9 cellular contexts compared by ENCODE assay signal in the genomic region with DNA sequence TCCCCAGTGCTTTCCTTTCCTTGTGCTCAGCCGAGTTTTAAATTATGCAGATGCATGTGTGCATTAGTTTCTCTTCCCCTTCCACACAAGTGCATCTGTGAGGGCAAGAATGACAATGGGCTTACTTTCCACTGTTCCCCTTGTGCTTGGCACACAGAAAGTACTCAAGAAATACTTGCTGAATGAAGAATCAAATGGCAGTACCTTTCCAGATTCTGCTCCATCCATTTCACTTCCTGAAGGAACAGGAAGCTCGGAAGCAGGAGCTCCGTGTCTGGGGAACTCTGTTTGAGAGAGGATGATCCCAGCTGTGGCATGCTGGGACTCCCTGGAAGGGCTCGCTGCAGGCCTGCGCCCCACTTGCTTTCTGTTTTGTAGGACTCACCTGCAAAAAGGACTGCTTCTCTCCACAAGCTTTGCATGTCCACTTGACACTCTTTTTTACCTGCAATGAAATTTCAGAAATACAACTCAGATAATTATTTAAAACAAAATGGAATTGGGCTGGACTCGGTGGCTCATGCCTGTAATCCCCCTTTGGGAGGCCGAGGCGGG. TPM values are rescaled to one million over a fixed set of nuclear protein-coding genes. Genes with fewer than 3 reads are reported as not detected.
DNase-seq lines count a peak whose midpoint lies in the region; ATAC-seq and TF ChIP-seq lines count a peak whose summit lies in the region.
"Had no signal": no experiment of that assay in that cellular context is flagged by ENCODE, and none has a peak within 500 bp of the region (broad histone marks: within the 10 kb centered on the region; RNA-seq: fewer than 3 reads in every experiment).

No MANE protein-coding gene starts in this region.

- no peak overlapping the region for H3K4me3 ChIP-seq in adrenal gland

- no peak for TF ChIP-seq POLR2A in adrenal gland (IDR thresholded peaks at IDR 0.05)

- H3K4me1 Mint-ChIP-seq in memory B cell = peaks cover 21% of the 10 kb centered on the region

- H3K27me3 Mint-ChIP-seq in memory B cell = no peaks in the 10 kb centered on the region

- H3K4me1 ChIP-seq in adrenal gland (replicated peaks in 1 of 2) = no peaks in the 10 kb centered on the region
- H3K4me1 ChIP-seq: foreskin keratinocyte had no signal

- intact Hi-C loops in adrenal gland (cut with DNase I) = loop anchor here (2.0 to 10.0 kb wide), 2 partner anchors 16 to 48 kb away; a partner anchor contains a TSS

- peaks cover 14% of the 10 kb centered on the region for H3K36me3 Mint-ChIP-seq in memory B cell

- no peak overlapping the region for H3K27ac ChIP-seq in adrenal gland
- H3K27ac ChIP-seq: foreskin keratinocyte had no signal

- peak overlapping the region; percentile 89 for H3K27ac Mint-ChIP-seq in memory B cell

- no peaks in the 10 kb centered on the region for H3K27me3 ChIP-seq in adrenal gland
- H3K27me3 ChIP-seq: foreskin keratinocyte had no signal

- peak; percentile 75 for ATAC-seq in GM18907 (IDR thresholded peaks at IDR 0.05; ENCODE audit: unreplicated experiment)
- peak; percentile 76 for ATAC-seq in GM21737 (IDR thresholded peaks at IDR 0.05; ENCODE audit: unreplicated experiment)
- ATAC-seq in HG03442 (IDR thresholded peaks at IDR 0.05; ENCODE audit: unreplicated experiment) = peak; percentile 78
- peak; percentile 93 for ATAC-seq in memory B cell (ENCODE audit: low read depth)
- ATAC-seq: foreskin keratinocyte had no signal

- H3K9me3 ChIP-seq in adrenal gland (replicated peaks in 1 of 3) = no peaks in the 10 kb centered on the region

- 81 to 86% (median 83%) methylated on average over 8 of the region's 8 CpGs for WGBS in adrenal gland, 4 donors

- peaks cover 0 to 44% of the 10 kb centered on the region in 2 donors for H3K36me3 ChIP-seq in adrenal gland (replicated peaks in 1 of 2)

- H3K4me3 Mint-ChIP-seq in memory B cell = peak overlapping the region; percentile 71

- no peak for TF ChIP-seq CTCF in adrenal gland (IDR thresholded peaks at IDR 0.05)

- H3K9me3 Mint-ChIP-seq in memory B cell = no peaks in the 10 kb centered on the region

- peak in 1 of 2 donors; percentile 59 for DNase-seq in memory B cell (ENCODE audit: low spot score in 2 of 2)
- no peak for DNase-seq in ecto neural progenitor cell (ENCODE audit: low spot score)
- no peak for DNase-seq in stimulated activated CD4-positive, alpha-beta T cell treated with anti-CD3 and anti-CD28 coated beads, Interleukin-2, amount 100 ng/mL, for 24 hours
- DNase-seq in NCI-H1105 treated with DMSO at 0.1 percent for 48 hours (lab: John Stamatoyannopoulos, UW) = no peak
- no peak for DNase-seq in adrenal gland
- DNase-seq: foreskin keratinocyte had no signal

RNA-seq across cellular contexts. Expression of a gene that starts 5.5 kb away (rescaled TPM):
- total RNA-seq in adrenal gland = 10 to 100 TPM; 14.7 to 46.5 (median 32.2) TPM
- 100 to 1,000 TPM in 2 of 3 donors, 10 to 100 TPM in 1; 12.3 to 129 (median 104) TPM for polyA plus RNA-seq in adrenal gland

RNA-seq across cellular contexts. Expression of a gene that starts 32.4 kb away (rescaled TPM):
- 1,000 to 10,000 TPM in 3 of 8 donors, 100 to 1,000 TPM in 5; 521 to 2,312 (median 919) TPM for total RNA-seq in adrenal gland
- polyA plus RNA-seq in adrenal gland = 100 to 1,000 TPM; 258 to 312 (median 292) TPM

RNA-seq across cellular contexts. Expression of a gene that starts 46.4 kb away (rescaled TPM):
- total RNA-seq in adrenal gland = 100 to 1,000 TPM in 7 of 8 donors, 10 to 100 TPM in 1; 93.3 to 242 (median 223) TPM
- 100 to 1,000 TPM in 2 of 3 donors, 10 to 100 TPM in 1; 80.5 to 192 (median 122) TPM for polyA plus RNA-seq in adrenal gland

RNA-seq across cellular contexts. Expression of a gene that starts 54.6 kb away (rescaled TPM):
- total RNA-seq in adrenal gland = 100 to 1,000 TPM in 7 of 8 donors, 10 to 100 TPM in 1; 91.9 to 192 (median 162) TPM
- 100 to 1,000 TPM in 1 of 3 donors, 10 to 100 TPM in 2; 80.9 to 127 (median 87.0) TPM for polyA plus RNA-seq in adrenal gland

RNA-seq across cellular contexts. Expression of a gene that starts 59.3 kb away (rescaled TPM):
- 100 to 1,000 TPM in 1 of 8 donors, 10 to 100 TPM in 7; 10.2 to 205 (median 27.0) TPM for total RNA-seq in adrenal gland
- polyA plus RNA-seq in adrenal gland = 10 to 100 TPM in 2 of 3 donors, not detected in 1; 24.1 to 44.4 TPM
